ENCODE assay signal across 22 cellular contexts in genomic region chr7:36898186-36898585, GRCh38.
"Had no signal": no experiment of that assay in that cellular context is flagged by ENCODE, and none has a peak within 500 bp of the region (broad histone marks: within the 10 kb centered on the region; RNA-seq: fewer than 3 reads in every experiment).

No MANE protein-coding gene starts in this region.

- H3K36me3 ChIP-seq: SJSA1 had no signal

- H3K9me3 Mint-ChIP-seq: IgD-negative memory B cell had no signal

- H3K27me3 ChIP-seq: SJSA1 had no signal

- H3K4me1 ChIP-seq: SJSA1 had no signal

- DNase-seq: Kasumi-1, MM.1S, NCI-H1092 treated with DMSO at 0.1 percent for 48 hours, NCI-H1436, NCI-H187, NCI-H2029, NCI-H2081 treated with DMSO at 0.1 percent for 48 hours, NCI-H2171, NCI-H226, NCI-H446, NCI-H510A, NCI-H524 treated with DMSO at 0.1 percent for 48 hours, NCI-H69, NCI-H774, Right ventricle myocardium superior, RPMI8226, SIG-M5 had no signal

- H3K9me3 ChIP-seq: SJSA1 had no signal

- H3K4me3 Mint-ChIP-seq: IgD-negative memory B cell had no signal

- H3K27ac ChIP-seq: KMS-11, SJSA1, SK-N-MC had no signal

- H3K4me3 ChIP-seq: K562, SJSA1, SK-N-MC had no signal

- ATAC-seq: K562 had no signal

- H3K27me3 Mint-ChIP-seq: IgD-negative memory B cell had no signal
